In the genomic region with DNA sequence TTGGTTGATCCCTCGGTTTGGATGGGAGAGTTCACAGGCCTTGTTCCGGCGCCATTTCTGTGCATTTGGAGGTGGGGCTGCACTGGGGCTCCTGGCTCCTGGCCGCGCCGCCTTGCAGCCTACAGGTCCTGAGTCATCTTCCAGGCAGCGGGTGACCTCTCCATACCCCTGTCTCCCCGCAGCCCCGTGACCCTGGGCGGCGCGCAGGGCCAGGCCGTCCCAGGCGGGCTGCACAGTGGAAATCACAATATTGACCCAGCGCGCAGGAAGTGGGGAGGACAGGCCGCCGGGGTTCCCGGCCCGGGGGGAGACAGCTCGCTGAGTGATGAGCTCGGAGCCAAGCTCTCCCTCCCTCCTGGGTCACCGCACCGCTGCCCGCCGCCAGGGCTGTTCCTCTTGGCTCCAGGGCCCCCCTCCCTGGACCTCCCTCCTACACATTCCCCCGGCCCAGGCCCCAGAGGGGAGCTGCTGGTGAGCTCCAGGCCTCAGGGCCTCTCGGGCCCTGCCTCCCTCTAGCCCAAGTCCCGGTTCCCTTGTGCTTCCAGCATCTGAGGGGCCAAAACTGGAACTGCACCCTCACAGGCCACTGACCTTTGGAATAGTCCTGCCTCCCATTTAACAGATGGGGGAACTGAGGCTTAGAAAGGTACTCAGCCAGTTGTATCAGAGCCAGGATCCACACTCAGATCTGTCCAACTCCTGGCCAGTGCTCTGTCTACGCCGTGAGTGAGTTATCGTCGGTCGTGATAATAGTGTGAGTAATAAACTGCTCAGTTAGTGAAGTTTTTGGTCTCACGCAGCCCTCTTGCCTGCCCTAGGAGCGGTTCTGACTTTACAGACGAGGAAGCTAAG, we compare ENCODE assay signal across 23 cellular contexts.
A peak's percentile ranks its signal among the peaks of the same experiment; 100 is the strongest.
DNase-seq lines count a peak whose midpoint lies in the region; ATAC-seq and TF ChIP-seq lines count a peak whose summit lies in the region.
"Had no signal": no experiment of that assay in that cellular context is flagged by ENCODE, and none has a peak within 500 bp of the region (broad histone marks: within the 10 kb centered on the region; RNA-seq: fewer than 3 reads in every experiment).

No MANE protein-coding gene starts in this region.

- TF ChIP-seq CTCF in GM23338 (conservative IDR thresholded peaks at IDR 0.05; ENCODE audit: low read depth in 2 of 2), result no peak
- no peak for TF ChIP-seq CTCF in choroid plexus epithelial cell (conservative IDR thresholded peaks at IDR 0.05; ENCODE audit: low read depth, low read length)
- no peak for TF ChIP-seq CTCF in left lung (IDR thresholded peaks at IDR 0.05)
- no peak for TF ChIP-seq CTCF in foreskin keratinocyte (conservative IDR thresholded peaks at IDR 0.05)

- H3K27ac Mint-ChIP-seq in GM23338, result no peak overlapping the region
- H3K27ac Mint-ChIP-seq: activated CD8-positive, alpha-beta T cell treated with anti-CD3 and anti-CD28 coated beads, Interleukin-2, amount 10 ng/mL, durations not matched to agents 7 days and 5 days; activated T-cell treated with anti-CD3 and anti-CD28 coated beads, Interleukin-2, amount 50 U/mL, for 24 hours; naive B cell had no signal

- no peaks in the 10 kb centered on the region for H4K20me1 ChIP-seq in GM23338 (replicated peaks; ENCODE audit: insufficient read depth)

- H3K79me2 ChIP-seq in GM23338 (replicated peaks; ENCODE audit: insufficient read depth), result no peaks in the 10 kb centered on the region

- no peak overlapping the region for H3K4me2 ChIP-seq in GM23338

- H3K27me3 Mint-ChIP-seq in GM23338 (ENCODE audit: insufficient read depth, low read depth, poor library complexity), result peaks cover 9% of the 10 kb centered on the region

- DNase-seq in GM23338 (ENCODE audit: low spot score) (no peak), choroid plexus epithelial cell (ENCODE audit: low read depth) (peak; percentile 60), left lung (no peak), sciatic nerve (ENCODE audit: low spot score) (peak; percentile 49), foreskin keratinocyte (no peak), NCI-H2196 treated with DMSO at 0.1 percent for 48 hours (lab: John Stamatoyannopoulos, UW; ENCODE audit: unreplicated experiment) (no peak)
- DNase-seq: activated CD4-positive, CD25-positive, alpha-beta regulatory T cell treated with anti-CD3 and anti-CD28 coated beads, Interleukin-2, amount 50 U/mL, for 72 hours; activated CD8-positive, alpha-beta T cell treated with anti-CD3 and anti-CD28 coated beads, Interleukin-2, amount 10 ng/mL, durations not matched to agents 7 days and 5 days; activated T-cell treated with anti-CD3 and anti-CD28 coated beads, Interleukin-2, amount 50 U/mL, for 24 hours; GDM1; heart right ventricle; mesenchymal stem cell; naive B cell; NCI-H1092 treated with DMSO at 0.1 percent for 48 hours; NCI-H1930; NCI-H2227 treated with DMSO at 0.1 percent for 48 hours; pancreas had no signal

- ATAC-seq in GM23338 (no peak), left lung (peak; percentile 20), sciatic nerve (no peak), foreskin keratinocyte (no peak), HG02798 (IDR thresholded peaks at IDR 0.05; ENCODE audit: poor library complexity, unreplicated experiment) (no peak), HG02852 (IDR thresholded peaks at IDR 0.05; ENCODE audit: unreplicated experiment) (no peak)
- ATAC-seq: activated CD8-positive, alpha-beta T cell treated with anti-CD3 and anti-CD28 coated beads, Interleukin-2, amount 10 ng/mL, durations not matched to agents 7 days and 5 days; heart right ventricle; Right ventricle myocardium inferior had no signal

- peaks cover 3% of the 10 kb centered on the region; the same call in 1 of the 3 replicates for H3K4me1 Mint-ChIP-seq in GM23338
- H3K4me1 Mint-ChIP-seq: naive B cell had no signal

- H3K9me3 Mint-ChIP-seq in GM23338, result no peaks in the 10 kb centered on the region
- H3K9me3 Mint-ChIP-seq: activated T-cell treated with anti-CD3 and anti-CD28 coated beads, Interleukin-2, amount 50 U/mL, for 24 hours had no signal

- no peaks in the 10 kb centered on the region for H3F3A ChIP-seq in GM23338 (replicated peaks; ENCODE audit: low read depth)

- H3K9me3 ChIP-seq in left lung, result no peaks in the 10 kb centered on the region
- H3K9me3 ChIP-seq: pancreas, right atrium auricular region had no signal

- no peak overlapping the region for H3K4me3 ChIP-seq in GM23338
- H3K4me3 ChIP-seq in choroid plexus epithelial cell (ENCODE audit: low read depth, low read length), result no peak overlapping the region
- H3K4me3 ChIP-seq in left lung, result no peak overlapping the region
- H3K4me3 ChIP-seq: cardiac muscle cell, heart right ventricle, pancreas, right atrium auricular region had no signal

- intact Hi-C loops in left lung (cut with DNase I), result loop anchor here in 1 of 2 donors (10.0 kb wide), 1 partner anchor 151 kb away; no protein-coding TSS in a partner anchor
- intact Hi-C loops in sciatic nerve (cut with DNase I), result no loop called here

- H3K27ac ChIP-seq in GM23338 (ENCODE audit: low read depth) (no peak overlapping the region), left lung (no peak overlapping the region), foreskin keratinocyte (no peak overlapping the region)
- H3K27ac ChIP-seq: C4-2B, cardiac muscle cell, heart right ventricle, pancreas, right atrium auricular region had no signal

- H3K9me2 ChIP-seq in GM23338 (ENCODE audit: insufficient read depth), result no peaks in the 10 kb centered on the region

- no peaks in the 10 kb centered on the region for H3K36me3 ChIP-seq in GM23338 (ENCODE audit: insufficient read depth)
- H3K36me3 ChIP-seq in left lung, result no peaks in the 10 kb centered on the region
- H3K36me3 ChIP-seq: cardiac muscle cell, heart right ventricle, pancreas, right atrium auricular region had no signal

- 0 out of 2 replicates have a peak overlapping the region, but pooled peaks have one; percentile 23 for H2AFZ ChIP-seq in GM23338

- H3K4me1 ChIP-seq in GM23338 (ENCODE audit: insufficient read depth), result no peaks in the 10 kb centered on the region; the same call in 1 of the 2 replicates
- no peaks in the 10 kb centered on the region for H3K4me1 ChIP-seq in left lung
- H3K4me1 ChIP-seq in foreskin keratinocyte, result no peaks in the 10 kb centered on the region
- H3K4me1 ChIP-seq: heart right ventricle, pancreas, right atrium auricular region had no signal

- no peak overlapping the region for H3K4me3 Mint-ChIP-seq in GM23338
- H3K4me3 Mint-ChIP-seq: activated CD8-positive, alpha-beta T cell treated with anti-CD3 and anti-CD28 coated beads, Interleukin-2, amount 10 ng/mL, durations not matched to agents 7 days and 5 days; activated T-cell treated with anti-CD3 and anti-CD28 coated beads, Interleukin-2, amount 50 U/mL, for 24 hours; naive B cell had no signal

- H3K27me3 ChIP-seq in GM23338 (ENCODE audit: insufficient read depth) (no peaks in the 10 kb centered on the region), left lung (peaks cover 0 to 12% of the 10 kb centered on the region in 2 donors), foreskin keratinocyte (peaks cover 15% of the 10 kb centered on the region)
- H3K27me3 ChIP-seq: pancreas, right atrium auricular region had no signal

- no peaks in the 10 kb centered on the region; the same call in 2 of the 3 replicates for H3K36me3 Mint-ChIP-seq in GM23338 (ENCODE audit: low read depth)

TF ChIP-seq in GM23338, 12 proteins besides CTCF, POLR2A, EP300 and RAD21 (continues in another document):
- TF ChIP-seq JUNB (IDR thresholded peaks at IDR 0.05; ENCODE audit: unreplicated experiment), result no peak
- no peak for TF ChIP-seq POLR2AphosphoS5 (IDR thresholded peaks at IDR 0.05; ENCODE audit: low read depth)
- TF ChIP-seq NANOG (IDR thresholded peaks at IDR 0.05; ENCODE audit: borderline replicate concordance), result no peak
- no peak for TF ChIP-seq ZNF114 (CRISPR knock-in tag; IDR thresholded peaks at IDR 0.05)

Comparison
In these comparisons a context has a peak if more than half of its experiments do, and no peak if none do; other contexts are left out.
1. DNase-seq: peak in choroid plexus epithelial cell (single experiment) and sciatic nerve (single experiment); none in GM23338 (single experiment), left lung (0 of 2), foreskin keratinocyte (0 of 2) and NCI-H2196 treated with DMSO at 0.1 percent for 48 hours (single experiment).